1 cellular context compared by ENCODE assay signal in the genomic region with DNA sequence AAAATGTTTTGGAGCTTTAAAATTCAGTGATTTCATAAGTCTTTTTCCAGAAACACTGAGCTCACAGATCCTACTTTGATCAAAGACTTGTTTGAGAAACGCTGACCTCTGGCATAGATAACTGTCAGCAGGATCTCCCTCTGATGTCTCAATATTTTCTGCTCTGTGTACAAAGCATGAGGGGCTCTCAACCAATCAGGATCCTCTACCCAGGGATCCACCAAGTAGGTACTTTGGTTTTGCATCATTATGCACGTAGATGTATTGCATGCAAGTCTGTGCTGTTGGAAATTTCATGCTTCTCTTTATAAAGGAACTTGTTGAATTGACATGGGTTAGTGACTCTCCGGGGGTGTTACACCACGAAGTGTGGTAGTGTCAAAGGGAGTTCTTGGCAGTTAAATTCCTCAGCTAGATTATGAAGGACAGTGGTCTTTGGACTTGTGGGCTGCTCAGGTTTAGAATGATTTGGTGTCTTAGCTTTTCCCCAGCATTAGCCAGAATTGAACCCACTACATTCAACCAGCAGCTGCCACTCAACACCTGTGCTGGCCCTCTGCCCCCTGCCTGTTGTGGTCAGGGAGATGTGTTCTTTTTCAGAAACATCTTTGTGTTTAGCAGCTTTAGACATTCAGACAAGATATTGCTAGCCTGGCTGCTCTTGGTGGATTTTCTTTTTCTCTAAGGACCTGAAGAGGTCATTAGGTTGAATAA.
TF ChIP-seq lines count a peak whose summit lies in the region.

No MANE protein-coding gene starts in this region.

TF ChIP-seq in HepG2, 621 proteins besides CTCF, POLR2A, EP300 and RAD21 (continued from another document and continues in another):
- TF ChIP-seq ZNF318 (CRISPR knock-in tag; IDR thresholded peaks at IDR 0.05) (no peak), TCF7 (IDR thresholded peaks at IDR 0.05; ENCODE audit: low read depth) (peak; percentile 80), ZBTB44 (CRISPR knock-in tag; IDR thresholded peaks at IDR 0.05) (no peak), ZBTB42 (CRISPR knock-in tag; IDR thresholded peaks at IDR 0.05) (no peak), NFYC (CRISPR knock-in tag; IDR thresholded peaks at IDR 0.05) (peak; percentile 75), ZNF619 (CRISPR knock-in tag; IDR thresholded peaks at IDR 0.05) (no peak), ZNF331 (CRISPR knock-in tag; IDR thresholded peaks at IDR 0.05) (peak; percentile 45; the same call in 1 of the 2 replicates), ZSCAN29 (CRISPR knock-in tag; conservative IDR thresholded peaks at IDR 0.05) (no peak), ZNF761 (CRISPR knock-in tag; conservative IDR thresholded peaks at IDR 0.05) (0 out of 2 replicates have a peak, but pooled peaks have one; percentile 33), ZNF350 (CRISPR knock-in tag; IDR thresholded peaks at IDR 0.05; ENCODE audit: borderline replicate concordance, low read depth) (no peak), ZNF143 (CRISPR knock-in tag; IDR thresholded peaks at IDR 0.05) (no peak), FLYWCH1 (CRISPR knock-in tag; IDR thresholded peaks at IDR 0.05) (no peak), GATAD2A (CRISPR knock-in tag; IDR thresholded peaks at IDR 0.05) (peak; percentile 61; the same call in 1 of the 2 replicates), ZNF780A (CRISPR knock-in tag; IDR thresholded peaks at IDR 0.05) (no peak), TFDP2 (CRISPR knock-in tag; IDR thresholded peaks at IDR 0.05) (no peak), FOSL1 (CRISPR knock-in tag; IDR thresholded peaks at IDR 0.05; ENCODE audit: borderline replicate concordance) (no peak), MAFG (CRISPR knock-in tag; IDR thresholded peaks at IDR 0.05) (no peak), KMT2B (CRISPR knock-in tag; IDR thresholded peaks at IDR 0.05) (no peak), HMGXB3 (CRISPR knock-in tag; IDR thresholded peaks at IDR 0.05; ENCODE audit: borderline replicate concordance) (no peak), TEF (CRISPR knock-in tag; IDR thresholded peaks at IDR 0.05) (no peak), ARNT2 (CRISPR knock-in tag; IDR thresholded peaks at IDR 0.05; ENCODE audit: low read depth) (no peak), ZNF280B (CRISPR knock-in tag; IDR thresholded peaks at IDR 0.05; ENCODE audit: borderline replicate concordance) (no peak), ZNF17 (CRISPR knock-in tag; IDR thresholded peaks at IDR 0.05) (no peak), ZNF414 (CRISPR knock-in tag; IDR thresholded peaks at IDR 0.05) (no peak)
- TF ChIP-seq, protein P1, sequence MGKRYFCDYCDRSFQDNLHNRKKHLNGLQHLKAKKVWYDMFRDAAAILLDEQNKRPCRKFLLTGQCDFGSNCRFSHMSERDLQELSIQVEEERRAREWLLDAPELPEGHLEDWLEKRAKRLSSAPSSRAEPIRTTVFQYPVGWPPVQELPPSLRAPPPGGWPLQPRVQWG (CRISPR knock-in tag; IDR thresholded peaks at IDR 0.05; ENCODE audit: borderline replicate concordance, low read depth), result no peak
- TF ChIP-seq, protein P2, sequence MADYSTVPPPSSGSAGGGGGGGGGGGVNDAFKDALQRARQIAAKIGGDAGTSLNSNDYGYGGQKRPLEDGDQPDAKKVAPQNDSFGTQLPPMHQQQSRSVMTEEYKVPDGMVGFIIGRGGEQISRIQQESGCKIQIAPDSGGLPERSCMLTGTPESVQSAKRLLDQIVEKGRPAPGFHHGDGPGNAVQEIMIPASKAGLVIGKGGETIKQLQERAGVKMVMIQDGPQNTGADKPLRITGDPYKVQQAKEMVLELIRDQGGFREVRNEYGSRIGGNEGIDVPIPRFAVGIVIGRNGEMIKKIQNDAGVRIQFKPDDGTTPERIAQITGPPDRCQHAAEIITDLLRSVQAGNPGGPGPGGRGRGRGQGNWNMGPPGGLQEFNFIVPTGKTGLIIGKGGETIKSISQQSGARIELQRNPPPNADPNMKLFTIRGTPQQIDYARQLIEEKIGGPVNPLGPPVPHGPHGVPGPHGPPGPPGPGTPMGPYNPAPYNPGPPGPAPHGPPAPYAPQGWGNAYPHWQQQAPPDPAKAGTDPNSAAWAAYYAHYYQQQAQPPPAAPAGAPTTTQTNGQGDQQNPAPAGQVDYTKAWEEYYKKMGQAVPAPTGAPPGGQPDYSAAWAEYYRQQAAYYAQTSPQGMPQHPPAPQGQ (CRISPR knock-in tag; IDR thresholded peaks at IDR 0.05; ENCODE audit: borderline replicate concordance), result no peak
- TF ChIP-seq, protein P3, sequence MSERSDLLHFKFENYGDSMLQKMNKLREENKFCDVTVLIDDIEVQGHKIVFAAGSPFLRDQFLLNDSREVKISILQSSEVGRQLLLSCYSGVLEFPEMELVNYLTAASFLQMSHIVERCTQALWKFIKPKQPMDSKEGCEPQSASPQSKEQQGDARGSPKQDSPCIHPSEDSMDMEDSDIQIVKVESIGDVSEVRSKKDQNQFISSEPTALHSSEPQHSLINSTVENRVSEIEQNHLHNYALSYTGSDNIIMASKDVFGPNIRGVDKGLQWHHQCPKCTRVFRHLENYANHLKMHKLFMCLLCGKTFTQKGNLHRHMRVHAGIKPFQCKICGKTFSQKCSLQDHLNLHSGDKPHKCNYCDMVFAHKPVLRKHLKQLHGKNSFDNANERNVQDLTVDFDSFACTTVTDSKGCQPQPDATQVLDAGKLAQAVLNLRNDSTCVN (CRISPR knock-in tag; IDR thresholded peaks at IDR 0.05; ENCODE audit: borderline replicate concordance), result 0 out of 2 replicates have a peak, but pooled peaks have one; percentile 66
